In the genomic region with DNA sequence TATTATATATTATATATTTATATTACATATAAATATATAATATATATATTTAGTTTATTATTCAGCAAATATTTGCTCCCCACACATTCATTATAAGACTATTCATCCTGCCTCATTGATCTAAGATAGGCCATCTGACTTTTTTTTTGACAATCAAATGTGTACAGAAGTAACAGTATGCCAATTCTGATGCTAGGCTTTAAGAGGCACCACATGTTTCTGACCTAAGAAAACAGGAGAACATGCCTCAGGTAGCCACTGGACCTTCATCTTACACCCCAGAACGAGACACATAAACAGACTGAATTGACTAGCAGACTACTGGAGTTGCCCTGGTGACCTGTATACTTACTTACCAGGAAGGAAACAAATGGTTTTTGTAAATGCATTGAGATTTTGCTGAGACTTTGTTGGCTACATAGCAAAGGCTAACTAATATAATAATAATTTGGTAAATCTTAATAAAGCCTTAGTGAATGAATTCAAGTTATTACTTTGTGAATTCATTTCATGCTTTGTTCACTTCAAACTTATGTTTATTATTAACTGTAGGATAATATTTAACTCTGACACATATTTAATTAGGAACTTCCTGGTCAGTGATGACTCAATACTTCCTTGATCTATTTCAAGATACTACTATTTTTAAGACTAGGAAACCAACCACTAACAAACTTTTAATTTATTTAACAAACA, we compare ENCODE assay signal across 8 cellular contexts. TPM values are rescaled to one million over a fixed set of nuclear protein-coding genes. Genes with fewer than 3 reads are reported as not detected.
A peak's percentile ranks its signal among the peaks of the same experiment; 100 is the strongest.
DNase-seq lines count a peak whose midpoint lies in the region; ATAC-seq and TF ChIP-seq lines count a peak whose summit lies in the region.

No MANE protein-coding gene starts in this region.

- POLR2A ChIA-PET in CD8-positive, alpha-beta T cell (lab: Charles Lee), result no interaction called here

- intact Hi-C loops in left colon (cut with DNase I, micrococcal nuclease), result no loop called here
- intact Hi-C loops in CD8-positive, alpha-beta T cell (cut with DNase I, micrococcal nuclease), result no loop called here

- DNase-seq in HFFc6 (peak; percentile 29), MV-4-11 (lab: John Stamatoyannopoulos, UW) (peak; percentile 24), left colon (no peak), NCI-H345 (lab: John Stamatoyannopoulos, UW) (no peak), NCI-H524 (lab: John Stamatoyannopoulos, UW) (no peak), Ammon's horn (ENCODE audit: low spot score) (no peak)
- DNase-seq in CD8-positive, alpha-beta T cell, result no peak

- H3K27me3 ChIP-seq in CD8-positive, alpha-beta T cell (ENCODE audit: insufficient read depth, low read length), result no peaks in the 10 kb centered on the region

- H3K9me3 Mint-ChIP-seq in HFFc6, result no peaks in the 10 kb centered on the region
- H3K9me3 Mint-ChIP-seq in CD8-positive, alpha-beta T cell, result no peaks in the 10 kb centered on the region

- no peaks in the 10 kb centered on the region for H3K27me3 Mint-ChIP-seq in HFFc6 (ENCODE audit: insufficient read depth)
- peaks cover 11% of the 10 kb centered on the region for H3K27me3 Mint-ChIP-seq in CD8-positive, alpha-beta T cell (ENCODE audit: low read depth)

- H3K4me3 Mint-ChIP-seq in HFFc6, result no peak overlapping the region
- H3K4me3 Mint-ChIP-seq in CD8-positive, alpha-beta T cell, result no peak overlapping the region

- peak overlapping the region; percentile 84 for H3K27ac Mint-ChIP-seq in HFFc6
- no peak overlapping the region for H3K27ac Mint-ChIP-seq in CD8-positive, alpha-beta T cell

- peaks cover 9% of the 10 kb centered on the region for H3K4me1 Mint-ChIP-seq in HFFc6 (ENCODE audit: low read depth)
- no peaks in the 10 kb centered on the region for H3K4me1 Mint-ChIP-seq in CD8-positive, alpha-beta T cell (ENCODE audit: low read depth)

- no peaks in the 10 kb centered on the region for H3K4me1 ChIP-seq in CD8-positive, alpha-beta T cell (ENCODE audit: insufficient read depth, low read length)

- CTCF ChIA-PET in CD8-positive, alpha-beta T cell (lab: Charles Lee), result no interaction called here

- no peaks in the 10 kb centered on the region for H3K36me3 Mint-ChIP-seq in HFFc6 (ENCODE audit: low read depth)
- H3K36me3 Mint-ChIP-seq in CD8-positive, alpha-beta T cell, result no peaks in the 10 kb centered on the region

- no peaks in the 10 kb centered on the region for H3K36me3 ChIP-seq in CD8-positive, alpha-beta T cell (ENCODE audit: insufficient read depth, low read length)

- no peak overlapping the region for H3K27ac ChIP-seq in CD8-positive, alpha-beta T cell (ENCODE audit: low read depth, low read length)

- TF ChIP-seq CTCF in HFFc6 (IDR thresholded peaks at IDR 0.05), result no peak
- TF ChIP-seq CTCF in CD8-positive, alpha-beta T cell (IDR thresholded peaks at IDR 0.05), result no peak

- ATAC-seq in GM18499 (IDR thresholded peaks at IDR 0.05; ENCODE audit: insufficient read depth, unreplicated experiment) (peak; percentile 61), left colon (peak; percentile 91)
- ATAC-seq in CD8-positive, alpha-beta T cell, result no peak

- H3K4me3 ChIP-seq in CD8-positive, alpha-beta T cell (ENCODE audit: low read depth, low read length), result no peak overlapping the region

- H3K9me3 ChIP-seq in CD8-positive, alpha-beta T cell (ENCODE audit: low read length), result no peaks in the 10 kb centered on the region

RNA-seq across cellular contexts. Expression of a gene that starts 13.4 kb away (rescaled TPM):
- 10 to 100 TPM; 18.3 to 21.2 (median 19.4) TPM for total RNA-seq in HFFc6 (2021; fragmentation: NEBNext Ultra II Directional; extraction: Animal tissue kit (Norgen Biotek cat#: 25700))
- 10 to 100 TPM; 76.9 to 78.3 TPM for total RNA-seq in left colon
- total RNA-seq in CD8-positive, alpha-beta T cell, result 1 to 10 TPM; 2.2 to 2.8 TPM

Comparison
In these comparisons a context has a peak if more than half of its experiments do, and no peak if none do; other contexts are left out.
1. DNase-seq: peak in HFFc6 (single experiment) and MV-4-11 (single experiment); none in left colon (0 of 2), CD8-positive, alpha-beta T cell (0 of 7), NCI-H345 (single experiment), NCI-H524 (0 of 2) and Ammon's horn (single experiment).
2. RNA of a gene that starts 13.4 kb away (total RNA-seq): 76.9 to 78.3 TPM in left colon and 18.3 to 21.2 TPM in HFFc6; 2.2 to 2.8 TPM in CD8-positive, alpha-beta T cell; every median in the first group is over 4 times any median in the second.